ENCODE assay signal across 8 cellular contexts in the genomic region with DNA sequence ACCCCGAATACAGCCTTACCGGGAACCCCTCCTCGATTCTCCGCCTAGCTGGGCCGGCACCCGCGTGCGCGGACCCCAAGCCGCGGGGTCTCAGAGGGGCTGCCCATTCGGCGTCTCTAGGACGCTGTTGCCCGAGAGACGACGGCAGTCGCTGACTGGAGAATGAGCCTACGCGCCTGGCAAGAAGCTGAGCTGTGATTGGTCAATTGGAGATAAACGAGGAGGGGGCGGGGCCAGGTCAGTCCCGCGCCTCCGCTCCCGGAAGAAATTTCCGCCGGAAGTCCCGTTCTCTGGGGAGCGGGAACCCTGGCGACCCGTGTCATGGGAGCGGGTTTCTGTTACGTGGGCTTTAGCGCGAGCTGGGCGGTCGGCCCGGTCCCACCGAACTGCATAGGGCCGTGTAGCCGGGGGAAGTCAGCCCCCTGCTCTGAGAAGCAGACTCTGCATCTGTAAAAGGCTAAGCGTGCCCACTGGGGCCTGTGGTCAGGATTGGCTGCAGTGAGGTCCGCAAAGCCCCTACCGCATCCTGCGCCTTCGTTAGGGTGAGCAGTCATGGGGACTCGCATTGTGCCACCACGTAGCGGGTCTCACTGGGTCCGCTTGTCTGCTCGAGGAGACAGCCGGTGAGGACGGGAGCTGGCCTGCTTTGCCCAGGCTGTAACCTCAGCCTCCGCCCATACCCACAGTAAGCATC. TPM values are rescaled to one million over a fixed set of nuclear protein-coding genes. Genes with fewer than 3 reads are reported as not detected.
DNase-seq lines count a peak whose midpoint lies in the region; ATAC-seq, FAIRE-seq and TF ChIP-seq lines count a peak whose summit lies in the region.

A gene with protein sequence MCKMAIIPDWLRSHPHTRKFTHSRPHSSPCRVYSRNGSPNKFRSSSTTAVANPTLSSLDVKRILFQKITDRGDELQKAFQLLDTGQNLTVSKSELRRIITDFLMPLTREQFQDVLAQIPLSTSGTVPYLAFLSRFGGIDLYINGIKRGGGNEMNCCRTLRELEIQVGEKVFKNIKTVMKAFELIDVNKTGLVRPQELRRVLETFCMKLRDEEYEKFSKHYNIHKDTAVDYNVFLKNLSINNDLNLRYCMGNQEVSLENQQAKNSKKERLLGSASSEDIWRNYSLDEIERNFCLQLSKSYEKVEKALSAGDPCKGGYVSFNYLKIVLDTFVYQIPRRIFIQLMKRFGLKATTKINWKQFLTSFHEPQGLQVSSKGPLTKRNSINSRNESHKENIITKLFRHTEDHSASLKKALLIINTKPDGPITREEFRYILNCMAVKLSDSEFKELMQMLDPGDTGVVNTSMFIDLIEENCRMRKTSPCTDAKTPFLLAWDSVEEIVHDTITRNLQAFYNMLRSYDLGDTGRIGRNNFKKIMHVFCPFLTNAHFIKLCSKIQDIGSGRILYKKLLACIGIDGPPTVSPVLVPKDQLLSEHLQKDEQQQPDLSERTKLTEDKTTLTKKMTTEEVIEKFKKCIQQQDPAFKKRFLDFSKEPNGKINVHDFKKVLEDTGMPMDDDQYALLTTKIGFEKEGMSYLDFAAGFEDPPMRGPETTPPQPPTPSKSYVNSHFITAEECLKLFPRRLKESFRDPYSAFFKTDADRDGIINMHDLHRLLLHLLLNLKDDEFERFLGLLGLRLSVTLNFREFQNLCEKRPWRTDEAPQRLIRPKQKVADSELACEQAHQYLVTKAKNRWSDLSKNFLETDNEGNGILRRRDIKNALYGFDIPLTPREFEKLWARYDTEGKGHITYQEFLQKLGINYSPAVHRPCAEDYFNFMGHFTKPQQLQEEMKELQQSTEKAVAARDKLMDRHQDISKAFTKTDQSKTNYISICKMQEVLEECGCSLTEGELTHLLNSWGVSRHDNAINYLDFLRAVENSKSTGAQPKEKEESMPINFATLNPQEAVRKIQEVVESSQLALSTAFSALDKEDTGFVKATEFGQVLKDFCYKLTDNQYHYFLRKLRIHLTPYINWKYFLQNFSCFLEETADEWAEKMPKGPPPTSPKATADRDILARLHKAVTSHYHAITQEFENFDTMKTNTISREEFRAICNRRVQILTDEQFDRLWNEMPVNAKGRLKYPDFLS (N-terminal part only) (minus strand): TSS at position 157 of the 694 bp plus-strand sequence. CDS start 29,987 bp downstream, outside the sequence.

- peaks cover 7% of the 10 kb centered on the region for H3K4me1 ChIP-seq in right cardiac atrium (ENCODE audit: control insufficient read depth, insufficient read depth, low read length)

- WGBS in right cardiac atrium: under 1% methylated on average over 55 of the region's 55 CpGs

- DNase-seq in GM10248 (ENCODE audit: extremely low spot score) (peak; percentile 96), NCI-H1694 (lab: John Stamatoyannopoulos, UW) (peak; percentile 92), T-helper 17 cell (peak; percentile 74 to 83 (median 79)), anterior cingulate cortex (lab: John Stamatoyannopoulos, UW) (peak; percentile 63 to 96 (median 88)), right cardiac atrium (peak; percentile 93 to 96 (median 96)), pulmonary artery endothelial cell (ENCODE audit: low read depth, low spot score) (peak; percentile 67), urothelium cell line (ENCODE audit: low spot score) (peak; percentile 97)

- peak within 1 kb of the TSS; percentile 84 for H3K27ac ChIP-seq in right cardiac atrium (ENCODE audit: low read length)

- ATAC-seq in HG02678 (IDR thresholded peaks at IDR 0.05; ENCODE audit: unreplicated experiment) (peak; percentile 88), T-helper 17 cell (peak; percentile 94), right cardiac atrium (peak; percentile 97 to 98)

- no peak for TF ChIP-seq CTCF in GM10248 (IDR thresholded peaks at IDR 0.05; ENCODE audit: control extremely low read depth, extremely low read depth, low read depth, missing control alignments)

- H3K27me3 Mint-ChIP-seq in T-helper 17 cell: peaks cover 12% of the 10 kb centered on the region

- CTCF ChIA-PET in GM10248 (lab: Yijun Ruan, JAX): interaction anchor here (2.4 kb wide), 1 partner anchor 10 kb away, joined by 9 read pairs; no protein-coding TSS in a partner anchor

- peak within 1 kb of the TSS; percentile 95 for H3K4me3 Mint-ChIP-seq in T-helper 17 cell

- H3K36me3 Mint-ChIP-seq in T-helper 17 cell (ENCODE audit: low read depth): no peaks in the 10 kb centered on the region

- peak within 1 kb of the TSS; percentile 95 for H3K27ac Mint-ChIP-seq in T-helper 17 cell

- peak; percentile 75 for FAIRE-seq in urothelium cell line (lab: Jason Lieb, UNC)

- intact Hi-C loops in right cardiac atrium (cut with DNase I): no loop called here

- peaks cover 25% of the 10 kb centered on the region for H3K4me1 Mint-ChIP-seq in T-helper 17 cell

- POLR2A ChIA-PET in GM10248 (lab: Yijun Ruan, JAX): interaction anchor here (0.7 kb wide), 1 partner anchor 11 kb away, joined by 3 read pairs; no protein-coding TSS in a partner anchor

- H3K27me3 ChIP-seq in right cardiac atrium (ENCODE audit: control insufficient read depth, insufficient read depth): no peaks in the 10 kb centered on the region

- H3K9me3 ChIP-seq in T-helper 17 cell (ENCODE audit: control insufficient read depth, low read length, poor library complexity, severe bottlenecking): no peaks in the 10 kb centered on the region
- no peaks in the 10 kb centered on the region for H3K9me3 ChIP-seq in right cardiac atrium (ENCODE audit: control insufficient read depth, low read length)

- peak within 1 kb of the TSS; percentile 91 for H3K4me3 ChIP-seq in right cardiac atrium (ENCODE audit: low read length)

RNA-seq across cellular contexts. Expression of the gene that starts here (rescaled TPM):
- under 1 TPM in 1 of 2 donors, not detected in 1; 0.16 TPM for total RNA-seq in T-helper 17 cell
- 1 to 10 TPM; 1.7 to 3.4 (median 2.4) TPM for total RNA-seq in right cardiac atrium
- polyA plus RNA-seq in right cardiac atrium: 0.70 TPM
- total RNA-seq in pulmonary artery endothelial cell: 0.14 and 0.26 TPM in 2 replicates

Comparison
In these comparisons a context has a peak if more than half of its experiments do, and no peak if none do; other contexts are left out.
1. Peak in every context shown above with its lines: DNase-seq, ATAC-seq, H3K4me3 ChIP-seq and H3K27ac ChIP-seq.
2. Peak in DNase-seq and ATAC-seq in T-helper 17 cell; RNA of the gene not detected or under 1 TPM.
3. Peak in DNase-seq in pulmonary artery endothelial cell; RNA of the gene not detected or under 1 TPM.